Comparison of ENCODE assay signal across 10 cellular contexts in genomic region chr7:147978651-147979050, GRCh38.
"Had no signal": no experiment of that assay in that cellular context is flagged by ENCODE, and none has a peak within 500 bp of the region (broad histone marks: within the 10 kb centered on the region; RNA-seq: fewer than 3 reads in every experiment).

No MANE protein-coding gene starts in this region.

- H3K4me3 ChIP-seq: GM23248, GM23338, HAP-1 had no signal

- H3K36me3 ChIP-seq: HAP-1 had no signal

- H2AFZ ChIP-seq: GM23248, GM23338 had no signal

- ATAC-seq: GM23338, HCT116 had no signal

- H3K27ac ChIP-seq: GM23248 had no signal

- H3K9ac ChIP-seq: GM23248 had no signal

- DNase-seq: GM23248, GOT3, H7, H9, HCEC 1CT, HFFc6 had no signal

- H3K9me3 ChIP-seq: HAP-1 had no signal

- H3K4me2 ChIP-seq: GM23338 had no signal

- FAIRE-seq: H54 had no signal

- H3K4me1 ChIP-seq: HAP-1 had no signal
